Comparison of ENCODE assay signal across 15 cellular contexts in genomic region chr5:2737273-2738155, GRCh38. TPM values are rescaled to one million over a fixed set of nuclear protein-coding genes. Genes with fewer than 3 reads are reported as not detected.
A peak's percentile ranks its signal among the peaks of the same experiment; 100 is the strongest.
DNase-seq lines count a peak whose midpoint lies in the region; ATAC-seq and TF ChIP-seq lines count a peak whose summit lies in the region.
"Had no signal": no experiment of that assay in that cellular context is flagged by ENCODE, and none has a peak within 500 bp of the region (broad histone marks: within the 10 kb centered on the region; RNA-seq: fewer than 3 reads in every experiment).

No MANE protein-coding gene starts in this region.

- H3K36me3 ChIP-seq in WERI-Rb-1 (no peaks in the 10 kb centered on the region), sigmoid colon (no peaks in the 10 kb centered on the region)
- H3K36me3 ChIP-seq: HAP-1 had no signal

- no peak for TF ChIP-seq POLR2A in sigmoid colon (IDR thresholded peaks at IDR 0.05)

- no peak for ATAC-seq in HG02852 (IDR thresholded peaks at IDR 0.05; ENCODE audit: unreplicated experiment)
- ATAC-seq: CD8-positive, alpha-beta T cell had no signal

- intact Hi-C loops in sigmoid colon (cut with DNase I) = no loop called here

- H3K9me3 ChIP-seq in WERI-Rb-1 (ENCODE audit: severe bottlenecking) (peaks cover 3% of the 10 kb centered on the region), sigmoid colon (no peaks in the 10 kb centered on the region)
- H3K9me3 ChIP-seq: HAP-1 had no signal

- DNase-seq in NCI-H2029 (lab: John Stamatoyannopoulos, UW) (peak; percentile 49), NCI-H2029 treated with DMSO at 0.1 percent for 48 hours (lab: John Stamatoyannopoulos, UW) (no peak), WERI-Rb-1 (peak; percentile 4), islet precursor cell (peak; percentile 44), sigmoid colon (peak; percentile 22), GDM1 (lab: John Stamatoyannopoulos, UW) (no peak), kidney glomerular epithelial cell (lab: John Stamatoyannopoulos, UW) (no peak)
- DNase-seq: COR-L47, DND-41 had no signal

- no peak overlapping the region for H3K4me3 ChIP-seq in WERI-Rb-1 (ENCODE audit: low read depth, low read length)
- no peak overlapping the region for H3K4me3 ChIP-seq in sigmoid colon
- H3K4me3 ChIP-seq: HAP-1 had no signal

- 73 to 74% methylated on average over 17 of the region's 17 CpGs for WGBS in sigmoid colon, 2 donors

- TF ChIP-seq EP300 in sigmoid colon (IDR thresholded peaks at IDR 0.05) = no peak

- no peak for TF ChIP-seq CTCF in WERI-Rb-1 (IDR thresholded peaks at IDR 0.05; ENCODE audit: low read depth, low read length)
- no peak for TF ChIP-seq CTCF in sigmoid colon (IDR thresholded peaks at IDR 0.05)

- H3K27me3 ChIP-seq in WERI-Rb-1 (ENCODE audit: insufficient read depth, low read depth, severe bottlenecking) (peaks cover 5% of the 10 kb centered on the region), sigmoid colon (peaks cover 33 to 91% (median 60%) of the 10 kb centered on the region in 3 donors)

- no peak overlapping the region for H3K27ac ChIP-seq in WERI-Rb-1
- H3K27ac ChIP-seq in sigmoid colon = no peak overlapping the region
- H3K27ac ChIP-seq: 22Rv1 had no signal

- peaks cover 0 to 22% (median 15%) of the 10 kb centered on the region in 4 donors for H3K4me1 ChIP-seq in sigmoid colon

RNA-seq across cellular contexts. Expression of gene IRX2, which starts 14.0 kb away (rescaled TPM):
- not detected for total RNA-seq in sigmoid colon
- polyA plus RNA-seq in sigmoid colon = under 1 TPM in 1 of 3 donors, not detected in 2; 0.03 TPM
- total RNA-seq: A673; CD8-positive, alpha-beta T cell had no signal
- polyA plus RNA-seq: CD14-positive monocyte had no signal

Comparison
In these comparisons a context has a peak if more than half of its experiments do, and no peak if none do; other contexts are left out.
1. DNase-seq: peak in NCI-H2029 (single experiment), WERI-Rb-1 (single experiment), islet precursor cell (single experiment) and sigmoid colon (single experiment); none in NCI-H2029 treated with DMSO at 0.1 percent for 48 hours (single experiment), GDM1 (single experiment) and kidney glomerular epithelial cell (single experiment).